In genomic region chr2:56170536-56170935, GRCh38 we compare ENCODE assay signal across 1 cellular context.
TF ChIP-seq lines count a peak whose summit lies in the region.

No MANE protein-coding gene starts in this region.

TF ChIP-seq in HEK293, 187 proteins besides CTCF, POLR2A, EP300 and RAD21 (continued from another document):
- TF ChIP-seq AEBP2 (tag by site-specific recombination; IDR thresholded peaks at IDR 0.05; ENCODE audit: borderline replicate concordance) (no peak), MYNN (tag by site-specific recombination; IDR thresholded peaks at IDR 0.05; ENCODE audit: borderline replicate concordance) (no peak)
